ENCODE assay signal across 19 cellular contexts in the genomic region with DNA sequence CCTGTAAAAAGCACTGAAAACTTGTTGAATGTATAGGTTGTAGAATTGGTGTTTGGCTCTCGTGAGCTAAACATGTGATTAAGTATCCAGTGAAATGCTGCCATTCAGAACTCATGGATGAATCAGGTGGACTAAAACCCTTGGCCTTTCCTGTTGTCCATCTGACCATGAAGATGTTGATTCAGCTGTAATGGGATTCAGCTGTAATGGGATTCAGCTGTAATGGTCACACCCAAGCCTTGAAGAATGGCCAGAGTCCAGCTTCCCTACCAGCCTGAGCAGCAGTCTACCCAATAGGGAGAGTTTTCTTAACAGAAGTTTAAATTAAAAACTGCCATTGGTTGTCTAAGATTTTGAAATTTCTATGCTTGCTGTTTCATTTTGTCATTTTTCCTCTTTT. TPM values are rescaled to one million over a fixed set of nuclear protein-coding genes. Genes with fewer than 3 reads are reported as not detected.
A peak's percentile ranks its signal among the peaks of the same experiment; 100 is the strongest.
DNase-seq lines count a peak whose midpoint lies in the region; ATAC-seq, FAIRE-seq and TF ChIP-seq lines count a peak whose summit lies in the region.
"Had no signal": no experiment of that assay in that cellular context is flagged by ENCODE, and none has a peak within 500 bp of the region (broad histone marks: within the 10 kb centered on the region; RNA-seq: fewer than 3 reads in every experiment).

No MANE protein-coding gene starts in this region.

- H3K9me3 ChIP-seq in endothelial cell of umbilical vein (replicated peaks; ENCODE audit: control insufficient read depth, insufficient read depth, low read length): no peaks in the 10 kb centered on the region
- no peaks in the 10 kb centered on the region for H3K9me3 ChIP-seq in psoas muscle
- H3K9me3 ChIP-seq: body of pancreas, heart right ventricle, left lung, vagina had no signal

- ATAC-seq in psoas muscle: no peak
- no peak for ATAC-seq in HG03342 (IDR thresholded peaks at IDR 0.05; ENCODE audit: unreplicated experiment)
- ATAC-seq: body of pancreas, left lung, SK-N-SH treated with all-trans-retinoic acid at 6 μM for 48 hours had no signal

- H3K9ac ChIP-seq in endothelial cell of umbilical vein (replicated peaks; ENCODE audit: extremely low read depth, insufficient read depth, low read length): no peak overlapping the region

- WGBS in psoas muscle, 3 donors: 79 to 88% (median 80%) methylated on average over 1 of the region's 1 CpG

- no peak overlapping the region for H3K27ac ChIP-seq in endothelial cell of umbilical vein (ENCODE audit: insufficient read depth, low read depth, low read length)
- H3K27ac ChIP-seq in psoas muscle: no peak overlapping the region
- H3K27ac ChIP-seq: body of pancreas, left lung, vagina had no signal

- peaks cover 0 to 5% of the 10 kb centered on the region in 2 experiments for H3K27me3 ChIP-seq in endothelial cell of umbilical vein (ENCODE audit: control insufficient read depth in 2 of 2, insufficient read depth in 2 of 2, low read length in 2 of 2)
- no peaks in the 10 kb centered on the region for H3K27me3 ChIP-seq in kidney epithelial cell (ENCODE audit: control insufficient read depth, insufficient read depth, low read length)
- H3K27me3 ChIP-seq in psoas muscle (ENCODE audit: insufficient read depth in 3 of 3, low read length in 2 of 3): no peaks in the 10 kb centered on the region
- H3K27me3 ChIP-seq: body of pancreas, heart right ventricle, left lung, vagina had no signal

- no peaks in the 10 kb centered on the region for H4K20me1 ChIP-seq in endothelial cell of umbilical vein (replicated peaks; ENCODE audit: control insufficient read depth, extremely low read depth, insufficient read depth, low read length)

- H3K9me1 ChIP-seq in endothelial cell of umbilical vein (replicated peaks; ENCODE audit: control insufficient read depth, extremely low read depth, insufficient read depth, low read length): no peaks in the 10 kb centered on the region

- H3K4me1 ChIP-seq in endothelial cell of umbilical vein (ENCODE audit: control insufficient read depth, extremely low read depth, insufficient read depth, low read length) (no peaks in the 10 kb centered on the region), psoas muscle (peaks cover 4% of the 10 kb centered on the region)
- H3K4me1 ChIP-seq: body of pancreas, left lung had no signal

- no peak overlapping the region for H3K4me2 ChIP-seq in endothelial cell of umbilical vein (ENCODE audit: insufficient read depth, low read length)

- H3K4me3 ChIP-seq in endothelial cell of umbilical vein (replicated peaks in 1 of 3; ENCODE audit: insufficient read depth in 1 of 3, low read depth in 1 of 3, low read length in 3 of 3) (no peak overlapping the region), kidney epithelial cell (ENCODE audit: low read depth, low read length) (no peak overlapping the region), psoas muscle (no peak overlapping the region)
- H3K4me3 ChIP-seq: body of pancreas, heart right ventricle, left lung, vagina had no signal

- CTCF ChIA-PET in endothelial cell of umbilical vein (lab: Charles Lee): interaction anchor here (1.3 to 1.5 kb wide), 2 partner anchors 52 to 91 kb away, joined by 4 read pairs; no protein-coding TSS in a partner anchor

- H3K36me3 ChIP-seq in endothelial cell of umbilical vein (ENCODE audit: control insufficient read depth in 2 of 2, extremely low read depth in 1 of 2, insufficient read depth in 2 of 2, low read length in 2 of 2): no peaks in the 10 kb centered on the region
- H3K36me3 ChIP-seq in kidney epithelial cell (ENCODE audit: control insufficient read depth, insufficient read depth, low read length): no peaks in the 10 kb centered on the region
- no peaks in the 10 kb centered on the region for H3K36me3 ChIP-seq in psoas muscle (ENCODE audit: insufficient read depth in 1 of 2, low read depth in 1 of 2)
- H3K36me3 ChIP-seq: heart right ventricle, left lung, vagina had no signal

- intact Hi-C loops in endothelial cell of umbilical vein (cut with micrococcal nuclease) (no loop called here), psoas muscle (cut with DNase I) (no loop called here)

- dilution Hi-C loops in endothelial cell of umbilical vein (cut with MboI; ENCODE audit: extremely low pct_ligation_motif_present, low sequenced_read_pairs): no loop called here

- FAIRE-seq in endothelial cell of umbilical vein (lab: Jason Lieb, UNC): no peak

- peak; percentile 47 for DNase-seq in AG09319 (ENCODE audit: extremely low read depth, low read depth)
- DNase-seq in HT1080 (ENCODE audit: low read depth): peak; percentile 37
- DNase-seq in endothelial cell of umbilical vein (ENCODE audit: low read depth, low spot score): peak; percentile 25
- DNase-seq in kidney epithelial cell (ENCODE audit: low read depth): peak; percentile 59
- DNase-seq in NCI-H2227 (lab: John Stamatoyannopoulos, UW; ENCODE audit: unreplicated experiment): no peak
- DNase-seq in activated gamma-delta T cell treated with Interleukin-2 at 50 U/mL for 16 hours: no peak
- no peak for DNase-seq in psoas muscle
- DNase-seq: activated naive CD8-positive, alpha-beta T cell treated with anti-CD3 and anti-CD28 coated beads for 36 hours; body of pancreas; HCEC 1CT; heart right ventricle; KBM-7; left lung; NCI-H1694; NCI-H2171 treated with DMSO at 0.1 percent for 48 hours had no signal

- no peaks in the 10 kb centered on the region for H3K79me2 ChIP-seq in endothelial cell of umbilical vein (ENCODE audit: control insufficient read depth, insufficient read depth, low read length)

- no peak for TF ChIP-seq CTCF in AG09319 (IDR thresholded peaks at IDR 0.05; ENCODE audit: low read depth, low read length)
- no peak for TF ChIP-seq CTCF in endothelial cell of umbilical vein (IDR thresholded peaks at IDR 0.05; ENCODE audit: extremely low read depth in 1 of 2, insufficient read depth in 1 of 2, low read depth in 1 of 2, low read length in 2 of 2)
- TF ChIP-seq CTCF in kidney epithelial cell (IDR thresholded peaks at IDR 0.05; ENCODE audit: insufficient read depth, low read length, poor library complexity, severe bottlenecking): no peak
- no peak for TF ChIP-seq CTCF in psoas muscle (IDR thresholded peaks at IDR 0.05)

- no peak for TF ChIP-seq POLR2A in endothelial cell of umbilical vein (IDR thresholded peaks at IDR 0.05; ENCODE audit: low read depth, low read length)

- no peak overlapping the region for H2AFZ ChIP-seq in endothelial cell of umbilical vein (ENCODE audit: low read depth, low read length)

- POLR2A ChIA-PET in endothelial cell of umbilical vein (lab: Charles Lee): no interaction called here

- BruUV-seq in endothelial cell of umbilical vein (replicated peaks; lab: Mats Ljungman, UMichigan): no TSS peak

TF ChIP-seq in endothelial cell of umbilical vein, 7 proteins besides CTCF, POLR2A, EP300 and RAD21:
- no peak for TF ChIP-seq GATA2 (IDR thresholded peaks at IDR 0.05; ENCODE audit: insufficient read depth, insufficient read length, low read depth, low read length)
- no peak for TF ChIP-seq POLR2AphosphoS5 (IDR thresholded peaks at IDR 0.05; ENCODE audit: insufficient read depth, low read depth, low read length)
- TF ChIP-seq, protein P1, sequence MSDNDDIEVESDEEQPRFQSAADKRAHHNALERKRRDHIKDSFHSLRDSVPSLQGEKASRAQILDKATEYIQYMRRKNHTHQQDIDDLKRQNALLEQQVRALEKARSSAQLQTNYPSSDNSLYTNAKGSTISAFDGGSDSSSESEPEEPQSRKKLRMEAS (IDR thresholded peaks at IDR 0.05; ENCODE audit: insufficient read depth, insufficient read length): no peak
- TF ChIP-seq FOS (IDR thresholded peaks at IDR 0.05; ENCODE audit: borderline replicate concordance, insufficient read depth, low read length): peak; percentile 46
- TF ChIP-seq EZH2 (IDR thresholded peaks at IDR 0.05; ENCODE audit: borderline replicate concordance, low read depth, low read length, severe bottlenecking): no peak

RNA-seq across cellular contexts. Expression of gene MAMDC2, which starts 18.1 kb away (rescaled TPM):
- 0.17 and 0.37 TPM in 2 replicates for total RNA-seq in HT1080 (2014; rRNA removed; shearing (Covaris generic))
- polyA plus RNA-seq in HT1080 (2015; cell fraction: cytosol; rRNA removed): 0.37 and 0.43 TPM in 2 replicates
- polyA plus RNA-seq in HT1080 (2015; cell fraction: nucleus; rRNA removed): 0.31 and 0.48 TPM in 2 replicates
- total RNA-seq in endothelial cell of umbilical vein: 0.60 and 0.85 TPM in 2 replicates
- polyA plus RNA-seq in endothelial cell of umbilical vein: 1.1 TPM in 2 replicates
- polyA plus RNA-seq in endothelial cell of umbilical vein (2011; cell fraction: cytosol; rRNA removed): 1.1 and 1.3 TPM in 2 replicates
- 1.1 TPM in 2 replicates for polyA plus RNA-seq in endothelial cell of umbilical vein (2011; cell fraction: nucleus; rRNA removed)
- 2.2 and 3.5 TPM in 2 replicates for polyA plus RNA-seq in endothelial cell of umbilical vein (2012)
- 2.1 and 3.4 TPM in 2 replicates for polyA minus RNA-seq in endothelial cell of umbilical vein
- not detected for polyA minus RNA-seq in endothelial cell of umbilical vein (2011; cell fraction: cytosol; rRNA and poly(A)+ RNA removed)
- 1.4 and 4.4 TPM in 2 replicates for polyA minus RNA-seq in endothelial cell of umbilical vein (2011; cell fraction: nucleus; rRNA and poly(A)+ RNA removed)
- 12.2 and 13.4 TPM in 2 replicates for total RNA-seq in kidney epithelial cell
- total RNA-seq in psoas muscle: 10 to 100 TPM in 1 of 4 donors, 1 to 10 TPM in 2, under 1 TPM in 1; 0.91 to 11.9 (median 2.9) TPM
- polyA plus RNA-seq in psoas muscle: 1 to 10 TPM; 2.1 to 2.3 (median 2.2) TPM
- total RNA-seq: activated naive CD8-positive, alpha-beta T cell treated with anti-CD3 and anti-CD28 coated beads for 36 hours; activated T-helper 2 cell treated with anti-CD3 and anti-CD28 coated beads, Interferon-gamma antibody, Interleukin-2, Interleukin-4, amounts not matched to agents 10 μg/mL and 5 μg/mL and 100 μg/mL, durations not matched to agents 14 hours and 24 hours and 36 hours had no signal

Comparison
In these comparisons a context has a peak if more than half of its experiments do, and no peak if none do; other contexts are left out.
1. DNase-seq: peak in AG09319 (single experiment), HT1080 (single experiment), endothelial cell of umbilical vein (single experiment) and kidney epithelial cell (single experiment); none in NCI-H2227 (single experiment), activated gamma-delta T cell treated with Interleukin-2 at 50 U/mL for 16 hours (single experiment) and psoas muscle (0 of 2).